10 cellular contexts compared by ENCODE assay signal in genomic region chr16:68786685-68787418, GRCh38. TPM values are rescaled to one million over a fixed set of nuclear protein-coding genes. Genes with fewer than 3 reads are reported as not detected.
DNase-seq lines count a peak whose midpoint lies in the region; ATAC-seq and TF ChIP-seq lines count a peak whose summit lies in the region.
"Had no signal": no experiment of that assay in that cellular context is flagged by ENCODE, and none has a peak within 500 bp of the region (broad histone marks: within the 10 kb centered on the region; RNA-seq: fewer than 3 reads in every experiment).

No MANE protein-coding gene starts in this region.

- DNase-seq in DMS53 (lab: John Stamatoyannopoulos, UW) (peak; percentile 13), DMS53 treated with DMSO at 0.1 percent for 48 hours (lab: John Stamatoyannopoulos, UW; ENCODE audit: unreplicated experiment) (no peak), anterior cingulate cortex (lab: John Stamatoyannopoulos, UW) (peak in 56 of 58 donors; percentile 5 to 93 (median 67)), left lobe of liver (ENCODE audit: low spot score) (peak; percentile 72), type B pancreatic cell (ENCODE audit: extremely low spot score, unreplicated experiment) (no peak), iPS-NIHi7 (ENCODE audit: extremely low spot score) (no peak)
- DNase-seq: 8988T, esophagus squamous epithelium had no signal

- ATAC-seq in left lobe of liver: peak; percentile 69
- ATAC-seq in HG03342 (IDR thresholded peaks at IDR 0.05; ENCODE audit: unreplicated experiment): no peak
- no peak for ATAC-seq in HG02610 (IDR thresholded peaks at IDR 0.05; ENCODE audit: unreplicated experiment)

- TF ChIP-seq CTCF in type B pancreatic cell (conservative IDR thresholded peaks at IDR 0.05): no peak

- peak overlapping the region; percentile 78 for H3K27ac Mint-ChIP-seq in type B pancreatic cell

- peak overlapping the region; percentile 10 for H3K4me3 Mint-ChIP-seq in type B pancreatic cell

- H3K9me3 Mint-ChIP-seq in type B pancreatic cell: no peaks in the 10 kb centered on the region

- peaks cover 34% of the 10 kb centered on the region for H3K4me1 Mint-ChIP-seq in type B pancreatic cell (ENCODE audit: unreplicated experiment)

- H3K27me3 Mint-ChIP-seq in type B pancreatic cell: no peaks in the 10 kb centered on the region

- H3K36me3 Mint-ChIP-seq in type B pancreatic cell: peaks cover 15% of the 10 kb centered on the region

RNA-seq across cellular contexts. Expression of gene CDH1, which starts 49.8 kb away (rescaled TPM):
- total RNA-seq in left lobe of liver (115 TPM), type B pancreatic cell (ENCODE audit: low replicate concordance) (190 and 544 TPM in 2 replicates)

RNA-seq across cellular contexts. Expression of gene TANGO6, which starts 56.5 kb away (rescaled TPM):
- total RNA-seq in left lobe of liver: 12.2 TPM
- 5.0 and 13.0 TPM in 2 replicates for total RNA-seq in type B pancreatic cell (ENCODE audit: low replicate concordance)

Comparison
In these comparisons a context has a peak if more than half of its experiments do, and no peak if none do; other contexts are left out.
1. DNase-seq: peak in DMS53 (single experiment), anterior cingulate cortex (56 of 58) and left lobe of liver (single experiment); none in DMS53 treated with DMSO at 0.1 percent for 48 hours (single experiment), type B pancreatic cell (single experiment) and iPS-NIHi7 (single experiment).